15 cellular contexts compared by ENCODE assay signal in the genomic region with DNA sequence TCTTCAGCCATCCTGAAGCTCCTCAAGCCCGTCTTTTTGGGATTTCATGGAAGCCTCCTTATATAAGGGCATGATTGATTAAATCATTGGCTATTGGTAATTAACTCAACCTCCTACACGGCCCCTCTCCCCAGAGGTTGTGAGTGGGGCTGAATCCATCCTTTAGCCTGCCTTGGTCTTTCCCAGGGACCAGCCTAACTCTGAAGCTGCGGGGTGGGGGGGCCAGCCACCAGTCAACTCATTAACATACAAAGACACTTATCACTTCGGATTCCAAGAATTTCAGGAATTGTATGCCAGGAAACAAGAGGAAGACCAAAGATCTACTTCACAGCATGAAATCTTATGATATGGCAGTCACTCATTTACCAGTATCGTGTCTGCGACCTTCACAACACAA. TPM values are rescaled to one million over a fixed set of nuclear protein-coding genes. Genes with fewer than 3 reads are reported as not detected.
"Had no signal": no experiment of that assay in that cellular context is flagged by ENCODE, and none has a peak within 500 bp of the region (broad histone marks: within the 10 kb centered on the region; RNA-seq: fewer than 3 reads in every experiment).

No MANE protein-coding gene starts in this region.

- H3K4me3 ChIP-seq: body of pancreas, lung, prostate gland, right lobe of liver, thyroid gland had no signal

- H3K9me3 ChIP-seq: body of pancreas, prostate gland, right lobe of liver, thyroid gland had no signal

- ATAC-seq: activated CD4-positive, alpha-beta T cell treated with anti-CD3 and anti-CD28 coated beads for 36 hours; body of pancreas; esophagus mucosa; right lobe of liver; stimulated activated memory B cell treated with anti-CD40 and anti-IgM and Interleukin-4, amounts not matched to agents 10 μg/mL and 1 μg/mL and 100 μg/mL, for 72 hours; WTC11 had no signal

- H3K36me3 ChIP-seq: prostate gland, right lobe of liver, thyroid gland had no signal

- H3K27me3 ChIP-seq: body of pancreas, right lobe of liver, thyroid gland had no signal

- DNase-seq: activated CD4-positive, alpha-beta T cell treated with anti-CD3 and anti-CD28 coated beads for 36 hours; activated CD4-positive, alpha-beta T cell treated with anti-CD3 and anti-CD28 coated beads, Interleukin-2, amount 50 U/mL, for 48 hours; activated gamma-delta T cell; body of pancreas; caudate nucleus; hypothalamus; right lobe of liver; stimulated activated CD4-positive, alpha-beta T cell treated with anti-CD3 and anti-CD28 coated beads, Interleukin-4, amount 100 ng/mL, for 4 hours; thyroid gland had no signal

- H3K27ac ChIP-seq: body of pancreas, prostate gland, right lobe of liver, thyroid gland had no signal

- H3K4me1 ChIP-seq: prostate gland, right lobe of liver had no signal

RNA-seq across cellular contexts. Expression of gene COL4A1, which starts 9.9 kb away (rescaled TPM):
- total RNA-seq: T-helper 2 cell treated with Interferon-gamma antibody and Interleukin-4, amounts not matched to agents 100 ng/mL and 5 ng/mL, for 36 hours had no signal

RNA-seq across cellular contexts. Expression of gene COL4A2, which starts 10.1 kb away (rescaled TPM):
- total RNA-seq: activated CD4-positive, alpha-beta T cell treated with anti-CD3 and anti-CD28 coated beads for 36 hours; T-helper 2 cell treated with Interferon-gamma antibody and Interleukin-4, amounts not matched to agents 100 ng/mL and 5 ng/mL, for 36 hours had no signal
